In genomic region chr14:90381999-90382451, GRCh38 we compare ENCODE assay signal across 3 cellular contexts.
TF ChIP-seq lines count a peak whose summit lies in the region.

No MANE protein-coding gene starts in this region.

TF ChIP-seq in SK-N-SH, 30 proteins besides CTCF, POLR2A, EP300 and RAD21:
- TF ChIP-seq FOSL2 (IDR thresholded peaks at IDR 0.05; ENCODE audit: borderline replicate concordance, low read depth) (no peak), RFX5 (IDR thresholded peaks at IDR 0.05; ENCODE audit: low read length) (peak; percentile 62; the same call in 1 of the 2 replicates)

TF ChIP-seq in SK-N-SH treated with all-trans-retinoic acid at 6 μM for 48 hours, 23 proteins besides CTCF, POLR2A, EP300 and RAD21 (continued from another document):
- TF ChIP-seq PPARA (CRISPR knock-in tag; IDR thresholded peaks at IDR 0.05; ENCODE audit: borderline replicate concordance), result no peak

TF ChIP-seq in HepG2, 621 proteins besides CTCF, POLR2A, EP300 and RAD21 (continues in another document):
- TF ChIP-seq ZNF251 (CRISPR knock-in tag; IDR thresholded peaks at IDR 0.05) (no peak), MBD4 (IDR thresholded peaks at IDR 0.05; ENCODE audit: borderline replicate concordance, low read length) (no peak), SKIL (CRISPR knock-in tag; IDR thresholded peaks at IDR 0.05; ENCODE audit: borderline replicate concordance) (no peak), HNF4G (IDR thresholded peaks at IDR 0.05; ENCODE audit: borderline replicate concordance, low read depth, low read length) (peak; percentile 43), HNF4G (CRISPR knock-in tag; IDR thresholded peaks at IDR 0.05; ENCODE audit: borderline replicate concordance, low read depth) (no peak), ZBTB21 (CRISPR knock-in tag; IDR thresholded peaks at IDR 0.05) (no peak), ELK4 (CRISPR knock-in tag; IDR thresholded peaks at IDR 0.05; ENCODE audit: borderline replicate concordance) (no peak), ZNF274 (CRISPR knock-in tag; IDR thresholded peaks at IDR 0.05) (no peak), ONECUT2 (CRISPR knock-in tag; IDR thresholded peaks at IDR 0.05) (peak; percentile 44; the same call in 1 of the 2 replicates), IRF1 (CRISPR knock-in tag; IDR thresholded peaks at IDR 0.05; ENCODE audit: low read depth) (no peak), ZNF670 (CRISPR knock-in tag; IDR thresholded peaks at IDR 0.05; ENCODE audit: borderline replicate concordance) (peak; percentile 4; the same call in 1 of the 2 replicates), ZNF562 (CRISPR knock-in tag; IDR thresholded peaks at IDR 0.05; ENCODE audit: borderline replicate concordance) (peak; percentile 41; the same call in 1 of the 2 replicates), ZNF737 (CRISPR knock-in tag; IDR thresholded peaks at IDR 0.05; ENCODE audit: borderline replicate concordance) (no peak), HCFC1 (IDR thresholded peaks at IDR 0.05; ENCODE audit: low read depth, low read length) (no peak), ATF5 (CRISPR knock-in tag; IDR thresholded peaks at IDR 0.05; ENCODE audit: low read depth) (no peak), ZNF256 (CRISPR knock-in tag; conservative IDR thresholded peaks at IDR 0.05) (no peak), RFX3 (CRISPR knock-in tag; IDR thresholded peaks at IDR 0.05) (peak; percentile 92), EEA1 (CRISPR knock-in tag; IDR thresholded peaks at IDR 0.05; ENCODE audit: borderline replicate concordance) (no peak), TIGD3 (CRISPR knock-in tag; IDR thresholded peaks at IDR 0.05; ENCODE audit: borderline replicate concordance) (no peak), ATAD3A (CRISPR knock-in tag; IDR thresholded peaks at IDR 0.05) (no peak), SMAD1 (CRISPR knock-in tag; IDR thresholded peaks at IDR 0.05; ENCODE audit: borderline replicate concordance, low read depth) (no peak), RBAK (CRISPR knock-in tag; IDR thresholded peaks at IDR 0.05) (no peak), ZNF816 (CRISPR knock-in tag; IDR thresholded peaks at IDR 0.05; ENCODE audit: borderline replicate concordance) (no peak), ZNF674 (CRISPR knock-in tag; IDR thresholded peaks at IDR 0.05; ENCODE audit: low read depth) (no peak), TBL1XR1 (IDR thresholded peaks at IDR 0.05; ENCODE audit: borderline replicate concordance, low read length, partially characterized antibody) (no peak), ZNF510 (CRISPR knock-in tag; IDR thresholded peaks at IDR 0.05; ENCODE audit: low read depth) (no peak), ZNF788 (CRISPR knock-in tag; IDR thresholded peaks at IDR 0.05; ENCODE audit: borderline replicate concordance) (no peak), E2F1 (CRISPR knock-in tag; IDR thresholded peaks at IDR 0.05) (no peak), ZBTB42 (CRISPR knock-in tag; IDR thresholded peaks at IDR 0.05) (no peak), ZBTB34 (CRISPR knock-in tag; IDR thresholded peaks at IDR 0.05) (0 out of 2 replicates have a peak, but pooled peaks have one; percentile 33), RFXAP (CRISPR knock-in tag; IDR thresholded peaks at IDR 0.05; ENCODE audit: borderline replicate concordance) (no peak), SMARCC2 (IDR thresholded peaks at IDR 0.05) (no peak), KAT2B (IDR thresholded peaks at IDR 0.05; ENCODE audit: borderline replicate concordance, low read depth, low read length) (peak; percentile 94), PBX2 (CRISPR knock-in tag; IDR thresholded peaks at IDR 0.05) (no peak), UBTF (CRISPR knock-in tag; IDR thresholded peaks at IDR 0.05) (no peak), FOXM1 (CRISPR knock-in tag; IDR thresholded peaks at IDR 0.05) (no peak), ZNF781 (CRISPR knock-in tag; IDR thresholded peaks at IDR 0.05; ENCODE audit: borderline replicate concordance, not compliant biosample characterization) (no peak), ZNF572 (CRISPR knock-in tag; IDR thresholded peaks at IDR 0.05) (no peak), FIP1L1 (IDR thresholded peaks at IDR 0.05; ENCODE audit: borderline replicate concordance, insufficient read depth, low read depth, low read length) (no peak), CREM (IDR thresholded peaks at IDR 0.05) (peak; percentile 21; the same call in 1 of the 2 replicates), CREM (CRISPR knock-in tag; IDR thresholded peaks at IDR 0.05) (no peak), ZUFSP (CRISPR knock-in tag; IDR thresholded peaks at IDR 0.05; ENCODE audit: borderline replicate concordance) (no peak), SAFB2 (CRISPR knock-in tag; IDR thresholded peaks at IDR 0.05; ENCODE audit: borderline replicate concordance, low read depth) (no peak), RFX1 (IDR thresholded peaks at IDR 0.05) (peak; percentile 85), SRF (IDR thresholded peaks at IDR 0.05; ENCODE audit: low read depth, low read length) (no peak), SETDB1 (CRISPR knock-in tag; IDR thresholded peaks at IDR 0.05; ENCODE audit: borderline replicate concordance) (no peak), NR2F6 (IDR thresholded peaks at IDR 0.05) (peak; percentile 48; the same call in 1 of the 2 replicates), NR2F6 (CRISPR knock-in tag; IDR thresholded peaks at IDR 0.05) (no peak), NCOR1 (IDR thresholded peaks at IDR 0.05; ENCODE audit: borderline replicate concordance, low read length) (0 out of 2 replicates have a peak, but pooled peaks have one; percentile 10), ARNT (IDR thresholded peaks at IDR 0.05) (no peak), ZBTB49 (CRISPR knock-in tag; IDR thresholded peaks at IDR 0.05; ENCODE audit: borderline replicate concordance) (no peak)
